26 cellular contexts compared by ENCODE assay signal in genomic region chr20:62552613-62553012, GRCh38.
DNase-seq lines count a peak whose midpoint lies in the region; ATAC-seq and TF ChIP-seq lines count a peak whose summit lies in the region.
"Had no signal": no experiment of that assay in that cellular context is flagged by ENCODE, and none has a peak within 500 bp of the region (broad histone marks: within the 10 kb centered on the region; RNA-seq: fewer than 3 reads in every experiment).

No MANE protein-coding gene starts in this region.

- H3K27ac ChIP-seq in left ventricle myocardium inferior (replicated peaks) (peak overlapping the region; percentile 94), transverse colon (peak overlapping the region in 3 of 4 donors; percentile 25 to 92 (median 84))
- H3K27ac ChIP-seq: breast epithelium, C4-2B, left lung, uterus had no signal

- no peak for TF ChIP-seq EP300 in transverse colon (IDR thresholded peaks at IDR 0.05; ENCODE audit: low read depth)

- peaks cover 72% of the 10 kb centered on the region for H3K4me1 ChIP-seq in left ventricle myocardium inferior
- peaks cover 11 to 32% (median 20%) of the 10 kb centered on the region in 4 donors for H3K4me1 ChIP-seq in transverse colon

- H3K9me3 ChIP-seq in left ventricle myocardium inferior (replicated peaks) (no peaks in the 10 kb centered on the region), transverse colon (no peaks in the 10 kb centered on the region)
- H3K9me3 ChIP-seq: breast epithelium, left lung, uterus had no signal

- H3K4me3 Mint-ChIP-seq in central memory CD8-positive, alpha-beta T cell = peak overlapping the region; percentile 53
- H3K4me3 Mint-ChIP-seq in naive thymus-derived CD8-positive, alpha-beta T cell = peak overlapping the region in 8 of 10 donors; percentile 1 to 68 (median 47)
- H3K4me3 Mint-ChIP-seq: activated B cell treated with CpG ODN at 0.5 μM for 24 hours had no signal

- H3K4me3 ChIP-seq in left ventricle myocardium inferior (peak overlapping the region; percentile 78), transverse colon (no peak overlapping the region)
- H3K4me3 ChIP-seq: breast epithelium, left lung had no signal

- peaks cover 92% of the 10 kb centered on the region for H3K27me3 ChIP-seq in left ventricle myocardium inferior (ENCODE audit: low read depth)
- H3K27me3 ChIP-seq in transverse colon = peaks cover 96% of the 10 kb centered on the region
- H3K27me3 ChIP-seq: uterus had no signal

- intact Hi-C loops in left ventricle myocardium inferior (cut with micrococcal nuclease) = no loop called here
- intact Hi-C loops in left ventricle myocardium superior (cut with micrococcal nuclease) = no loop called here
- intact Hi-C loops in transverse colon (cut with DNase I; ENCODE audit: low total_unique reads) = no loop called here

- peaks cover 6% of the 10 kb centered on the region for H3K36me3 Mint-ChIP-seq in central memory CD8-positive, alpha-beta T cell (ENCODE audit: insufficient read depth)
- H3K36me3 Mint-ChIP-seq in naive thymus-derived CD8-positive, alpha-beta T cell = peaks cover 0 to 2% (median 0%) of the 10 kb centered on the region in 3 donors

- DNase-seq in left ventricle myocardium inferior (no peak), left ventricle myocardium superior (no peak), transverse colon (no peak), DMS79 treated with DMSO at 0.1 percent for 48 hours (lab: John Stamatoyannopoulos, UW) (no peak)
- no peak for DNase-seq in central memory CD8-positive, alpha-beta T cell (ENCODE audit: low spot score in 2 of 2)
- DNase-seq in naive thymus-derived CD8-positive, alpha-beta T cell = no peak
- DNase-seq: ACHN; activated B cell treated with CpG ODN at 0.5 μM for 24 hours; activated CD4-positive, alpha-beta T cell treated with anti-CD3 and anti-CD28 coated beads, Interleukin-2, amount 50 U/mL, for 4 hours; activated CD8-positive, alpha-beta memory T cell treated with anti-CD3 and anti-CD28 coated beads, Interleukin-2, amount 50 U/mL, for 48 hours; H9; head of caudate nucleus; left lung; NCI-H1105 treated with DMSO at 0.1 percent for 48 hours; NCI-H2081; RPMI8226; stimulated activated CD4-positive, alpha-beta T cell treated with anti-CD3 and anti-CD28 coated beads, Interleukin-15, amount 100 ng/mL, for 24 hours; stimulated activated CD8-positive, alpha-beta memory T cell treated with anti-CD3 and anti-CD28 coated beads, Interleukin-4, amount 100 ng/mL, for 48 hours; T-helper 9 cell; uterus had no signal

- in situ Hi-C loops in transverse colon (cut with MboI; ENCODE audit: low pct_ligation_motif_present in 1 of 4, low pct_unique_long_range_greater_than_20kb in 1 of 4, low sequenced_read_pairs in 3 of 4) = no loop called here

- TF ChIP-seq CTCF in left ventricle myocardium inferior (IDR thresholded peaks at IDR 0.05; ENCODE audit: borderline replicate concordance) = no peak
- no peak for TF ChIP-seq CTCF in transverse colon (IDR thresholded peaks at IDR 0.05)

- H3K4me1 Mint-ChIP-seq in central memory CD8-positive, alpha-beta T cell = peaks cover 7% of the 10 kb centered on the region
- H3K4me1 Mint-ChIP-seq in naive thymus-derived CD8-positive, alpha-beta T cell = peaks cover 5 to 14% (median 9%) of the 10 kb centered on the region in 4 donors

- POLR2A ChIA-PET in naive thymus-derived CD8-positive, alpha-beta T cell (lab: Charles Lee) = no interaction called here

- H3K36me3 ChIP-seq in left ventricle myocardium inferior (peaks cover 15% of the 10 kb centered on the region), transverse colon (no peaks in the 10 kb centered on the region)
- H3K36me3 ChIP-seq: breast epithelium, left lung, uterus had no signal

- H3K9me3 Mint-ChIP-seq in central memory CD8-positive, alpha-beta T cell = no peaks in the 10 kb centered on the region
- no peaks in the 10 kb centered on the region for H3K9me3 Mint-ChIP-seq in naive thymus-derived CD8-positive, alpha-beta T cell
- H3K9me3 Mint-ChIP-seq: activated B cell treated with CpG ODN at 0.5 μM for 24 hours; activated T-helper 2 cell treated with anti-CD3 and anti-CD28 coated beads, Interferon-gamma antibody, Interleukin-2, Interleukin-4, amounts not matched to agents 10 μg/mL and 5 μg/mL and 100 μg/mL, durations not matched to agents 14 hours and 24 hours and 36 hours; H9 had no signal

- ATAC-seq in left ventricle myocardium superior (no peak), GM19035 (IDR thresholded peaks at IDR 0.05; ENCODE audit: unreplicated experiment) (no peak), GM19395 (IDR thresholded peaks at IDR 0.05; ENCODE audit: unreplicated experiment) (no peak)
- ATAC-seq in central memory CD8-positive, alpha-beta T cell (replicated peaks; ENCODE audit: extremely low read depth, poor library complexity, severe bottlenecking) = no peak
- ATAC-seq in naive thymus-derived CD8-positive, alpha-beta T cell = no peak
- ATAC-seq: left lung, SK-N-SH treated with all-trans-retinoic acid at 6 μM for 48 hours had no signal

- WGBS in transverse colon (ENCODE audit: low coverage in 1 of 2), 2 donors = 51 to 81% methylated on average over 7 to 14 of the region's 14 CpGs

- H3K27me3 Mint-ChIP-seq in central memory CD8-positive, alpha-beta T cell = peaks cover 56% of the 10 kb centered on the region
- peaks cover 7 to 59% (median 24%) of the 10 kb centered on the region in 5 donors for H3K27me3 Mint-ChIP-seq in naive thymus-derived CD8-positive, alpha-beta T cell

- no peak overlapping the region for H3K27ac Mint-ChIP-seq in central memory CD8-positive, alpha-beta T cell (ENCODE audit: low read depth)
- H3K27ac Mint-ChIP-seq in naive thymus-derived CD8-positive, alpha-beta T cell = no peak overlapping the region
- H3K27ac Mint-ChIP-seq: activated B cell treated with CpG ODN at 0.5 μM for 24 hours; activated T-helper 2 cell treated with anti-CD3 and anti-CD28 coated beads, Interferon-gamma antibody, Interleukin-2, Interleukin-4, amounts not matched to agents 10 μg/mL and 5 μg/mL and 100 μg/mL, durations not matched to agents 14 hours and 24 hours and 36 hours; H9 had no signal

- no peak for TF ChIP-seq POLR2A in transverse colon (IDR thresholded peaks at IDR 0.05)
